22 cellular contexts compared by ENCODE assay signal in the genomic region with DNA sequence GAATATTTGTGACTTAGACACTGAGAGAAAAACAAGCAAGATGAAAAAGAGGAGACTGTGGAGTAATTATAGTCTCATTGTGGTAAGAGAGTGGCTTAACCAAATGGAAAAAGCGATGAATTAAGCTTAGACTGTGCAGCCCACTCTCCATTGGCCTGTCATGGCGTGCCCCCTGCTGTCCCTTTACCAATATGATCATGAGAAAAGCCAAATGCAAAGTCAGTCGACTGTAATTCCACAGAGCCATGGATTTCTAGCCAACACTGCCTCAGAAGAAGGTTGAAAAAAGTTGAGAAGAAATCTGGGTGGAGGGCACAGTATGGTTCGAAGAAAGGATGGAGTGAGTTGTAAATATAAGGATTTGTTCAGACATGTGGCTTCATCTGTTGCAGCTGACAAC.
DNase-seq lines count a peak whose midpoint lies in the region; ATAC-seq, FAIRE-seq and TF ChIP-seq lines count a peak whose summit lies in the region.
"Had no signal": no experiment of that assay in that cellular context is flagged by ENCODE, and none has a peak within 500 bp of the region (broad histone marks: within the 10 kb centered on the region; RNA-seq: fewer than 3 reads in every experiment).

No MANE protein-coding gene starts in this region.

- H3K9ac ChIP-seq in HepG2 (ENCODE audit: insufficient read depth, low read depth, low read length), result no peak overlapping the region
- H3K9ac ChIP-seq: parathyroid adenoma had no signal

- TF ChIP-seq EP300 in HepG2 (IDR thresholded peaks at IDR 0.05; ENCODE audit: low read depth in 2 of 2, low read length in 2 of 2), result no peak
- no peak for TF ChIP-seq EP300 in HepG2 (CRISPR knock-in tag; IDR thresholded peaks at IDR 0.05; ENCODE audit: borderline replicate concordance)

- H3K36me3 Mint-ChIP-seq in activated naive CD8-positive, alpha-beta T cell treated with anti-CD3 and anti-CD28 coated beads for 36 hours, result no peaks in the 10 kb centered on the region
- no peaks in the 10 kb centered on the region for H3K36me3 Mint-ChIP-seq in activated naive CD4-positive, alpha-beta T cell treated with anti-CD3 and anti-CD28 coated beads for 36 hours (ENCODE audit: low read depth)
- H3K36me3 Mint-ChIP-seq: CD4-positive, alpha-beta memory T cell; naive thymus-derived CD4-positive, alpha-beta T cell had no signal

- peak; percentile 43 for TF ChIP-seq CTCF in HepG2 (CRISPR knock-in tag; IDR thresholded peaks at IDR 0.05)
- no peak for TF ChIP-seq CTCF in right lobe of liver (IDR thresholded peaks at IDR 0.05)

- H3K27ac Mint-ChIP-seq in activated naive CD8-positive, alpha-beta T cell treated with anti-CD3 and anti-CD28 coated beads for 36 hours, result no peak overlapping the region
- no peak overlapping the region for H3K27ac Mint-ChIP-seq in activated naive CD4-positive, alpha-beta T cell treated with anti-CD3 and anti-CD28 coated beads for 36 hours
- H3K27ac Mint-ChIP-seq: activated T-helper 17 cell treated with anti-CD3 and anti-CD28 coated beads, Interleukin-2, amount 50 U/mL, for 72 hours; CD4-positive, alpha-beta memory T cell; GM23338; naive thymus-derived CD4-positive, alpha-beta T cell; WTC11 had no signal

- intact Hi-C loops in HepG2 (cut with micrococcal nuclease; ENCODE audit: unreplicated experiment) (loop anchor here (1.0 kb wide), 1 partner anchor 45 kb away; no protein-coding TSS in a partner anchor), right lobe of liver (cut with DNase I) (no loop called here)
- intact Hi-C loops in activated naive CD4-positive, alpha-beta T cell treated with anti-CD3 and anti-CD28 coated beads for 36 hours (cut with micrococcal nuclease), result no loop called here

- H3K27ac ChIP-seq in HepG2 (ENCODE audit: extremely low read length, insufficient read depth, low read length) (no peak overlapping the region), right lobe of liver (no peak overlapping the region)
- H3K27ac ChIP-seq: esophagus muscularis mucosa, HL-60, parathyroid adenoma, PC-9, vagina had no signal

- WGBS in HepG2 (ENCODE audit: low lambda C conversion rate), result 2% methylated on average over 4 of the region's 4 CpGs
- 30% methylated on average over 4 of the region's 4 CpGs for WGBS in right lobe of liver (ENCODE audit: insufficient coverage, low coverage, low lambda C conversion rate, missing lambda C conversion rate)

- no peaks in the 10 kb centered on the region for H4K20me1 ChIP-seq in HepG2 (ENCODE audit: insufficient read depth, low read length)

- DNase-seq in HepG2 (ENCODE audit: low spot score), result no peak
- no peak for DNase-seq in right lobe of liver
- DNase-seq in NAMALWA (ENCODE audit: low spot score), result peak; percentile 3
- DNase-seq in RPMI8226, result peak; percentile 7
- DNase-seq in activated naive CD8-positive, alpha-beta T cell treated with anti-CD3 and anti-CD28 coated beads for 36 hours, result no peak
- no peak for DNase-seq in activated naive CD4-positive, alpha-beta T cell treated with anti-CD3 and anti-CD28 coated beads for 36 hours
- DNase-seq: caudate nucleus; CD4-positive, alpha-beta memory T cell; glutamatergic neuron; KG1; naive thymus-derived CD4-positive, alpha-beta T cell; NCI-H1417 treated with DMSO at 0.1 percent for 48 hours; PC-9 had no signal

- H3K4me2 ChIP-seq in HepG2 (ENCODE audit: low read depth, low read length), result no peak overlapping the region
- H3K4me2 ChIP-seq: GM23338, PC-9 had no signal

- H2AFZ ChIP-seq in HepG2 (ENCODE audit: low read length), result no peak overlapping the region
- H2AFZ ChIP-seq: GM23338, parathyroid adenoma, PC-9 had no signal

- H3K9me3 Mint-ChIP-seq in activated naive CD8-positive, alpha-beta T cell treated with anti-CD3 and anti-CD28 coated beads for 36 hours, result peaks cover 3% of the 10 kb centered on the region
- H3K9me3 Mint-ChIP-seq in activated naive CD4-positive, alpha-beta T cell treated with anti-CD3 and anti-CD28 coated beads for 36 hours, result no peaks in the 10 kb centered on the region

- no peaks in the 10 kb centered on the region for H3K79me2 ChIP-seq in HepG2 (ENCODE audit: insufficient read depth, low read length)
- H3K79me2 ChIP-seq: parathyroid adenoma had no signal

- TF ChIP-seq POLR2A in HepG2 (IDR thresholded peaks at IDR 0.05; ENCODE audit: insufficient read depth in 1 of 2, low read depth in 2 of 2, low read length in 2 of 2) (no peak), right lobe of liver (IDR thresholded peaks at IDR 0.05) (no peak)

- no peak overlapping the region for H3K4me3 Mint-ChIP-seq in activated naive CD8-positive, alpha-beta T cell treated with anti-CD3 and anti-CD28 coated beads for 36 hours
- H3K4me3 Mint-ChIP-seq in activated naive CD4-positive, alpha-beta T cell treated with anti-CD3 and anti-CD28 coated beads for 36 hours, result no peak overlapping the region
- H3K4me3 Mint-ChIP-seq: activated T-helper 17 cell treated with anti-CD3 and anti-CD28 coated beads, Interleukin-2, amount 50 U/mL, for 72 hours; CD4-positive, alpha-beta memory T cell; GM23338; naive thymus-derived CD4-positive, alpha-beta T cell; WTC11 had no signal

- no TSS peak for BruUV-seq in HepG2 (replicated peaks; lab: Mats Ljungman, UMichigan)

- H3K4me3 ChIP-seq in HepG2 (replicated peaks in 1 of 3; ENCODE audit: insufficient read depth in 1 of 3, low read depth in 2 of 3, low read length in 3 of 3) (no peak overlapping the region), right lobe of liver (no peak overlapping the region)
- H3K4me3 ChIP-seq: esophagus muscularis mucosa, GM23338, PC-9, vagina had no signal

- in situ Hi-C loops in HepG2 (cut with HindIII; ENCODE audit: extremely low pct_ligation_motif_present, low pct_unique_long_range_greater_than_20kb), result no loop called here

- CTCF ChIA-PET in HepG2 (lab: Yijun Ruan, JAX; ENCODE audit: low intra/inter-chr PET ratio, low total read pairs), result interaction anchor here (0.7 kb wide), 1 partner anchor 46 kb away, joined by 5 read pairs; no protein-coding TSS in a partner anchor
- CTCF ChIA-PET in activated naive CD4-positive, alpha-beta T cell treated with anti-CD3 and anti-CD28 coated beads for 36 hours (lab: Charles Lee), result interaction anchor here (0.7 kb wide), 1 partner anchor 47 kb away, joined by 3 read pairs; no protein-coding TSS in a partner anchor

- H3K27me3 ChIP-seq in HepG2 (ENCODE audit: control insufficient read depth in 1 of 2, insufficient read depth in 2 of 2, low read length in 2 of 2) (no peaks in the 10 kb centered on the region), right lobe of liver (no peaks in the 10 kb centered on the region)
- H3K27me3 ChIP-seq: esophagus muscularis mucosa, vagina had no signal

- peaks cover 4% of the 10 kb centered on the region for H3K27me3 Mint-ChIP-seq in activated naive CD8-positive, alpha-beta T cell treated with anti-CD3 and anti-CD28 coated beads for 36 hours
- peaks cover 4% of the 10 kb centered on the region for H3K27me3 Mint-ChIP-seq in activated naive CD4-positive, alpha-beta T cell treated with anti-CD3 and anti-CD28 coated beads for 36 hours (ENCODE audit: low read depth)
- H3K27me3 Mint-ChIP-seq: activated T-helper 17 cell treated with anti-CD3 and anti-CD28 coated beads, Interleukin-2, amount 50 U/mL, for 72 hours had no signal

- POLR2A ChIA-PET in HepG2 (lab: Yijun Ruan, JAX), result no interaction called here

- H3K4me1 Mint-ChIP-seq in activated naive CD8-positive, alpha-beta T cell treated with anti-CD3 and anti-CD28 coated beads for 36 hours, result no peaks in the 10 kb centered on the region
- H3K4me1 Mint-ChIP-seq in activated naive CD4-positive, alpha-beta T cell treated with anti-CD3 and anti-CD28 coated beads for 36 hours (ENCODE audit: low read depth), result no peaks in the 10 kb centered on the region
- H3K4me1 Mint-ChIP-seq: activated T-helper 17 cell treated with anti-CD3 and anti-CD28 coated beads, Interleukin-2, amount 50 U/mL, for 72 hours; CD4-positive, alpha-beta memory T cell; GM23338; naive thymus-derived CD4-positive, alpha-beta T cell; WTC11 had no signal

- peak; percentile 71 for ATAC-seq in HepG2
- no peak for ATAC-seq in right lobe of liver
- no peak for ATAC-seq in GM18870 (IDR thresholded peaks at IDR 0.05; ENCODE audit: unreplicated experiment)
- no peak for ATAC-seq in HG03045 (IDR thresholded peaks at IDR 0.05; ENCODE audit: unreplicated experiment)
- ATAC-seq: activated T-helper 17 cell treated with anti-CD3 and anti-CD28 coated beads, Interleukin-2, amount 50 U/mL, for 72 hours; GM23338; naive thymus-derived CD4-positive, alpha-beta T cell; WTC11 had no signal

- H3K36me3 ChIP-seq in HepG2 (replicated peaks in 1 of 2; ENCODE audit: control insufficient read depth in 1 of 2, insufficient read depth in 2 of 2, low read length in 2 of 2) (no peaks in the 10 kb centered on the region), right lobe of liver (no peaks in the 10 kb centered on the region)
- H3K36me3 ChIP-seq: esophagus muscularis mucosa, vagina had no signal

- TF ChIP-seq RAD21 in HepG2 (CRISPR knock-in tag; IDR thresholded peaks at IDR 0.05), result no peak

- H3K9me3 ChIP-seq in HepG2 (ENCODE audit: low read length) (no peaks in the 10 kb centered on the region), right lobe of liver (no peaks in the 10 kb centered on the region)
- H3K9me3 ChIP-seq: esophagus muscularis mucosa, vagina had no signal

- FAIRE-seq in HepG2 (lab: Jason Lieb, UNC), result no peak

- no peaks in the 10 kb centered on the region for H3K4me1 ChIP-seq in HepG2 (ENCODE audit: insufficient read depth, low read length)
- H3K4me1 ChIP-seq in right lobe of liver, result no peaks in the 10 kb centered on the region
- H3K4me1 ChIP-seq: esophagus muscularis mucosa, parathyroid adenoma, vagina had no signal

TF ChIP-seq in HepG2, 621 proteins besides CTCF, POLR2A, EP300 and RAD21 (continues in another document):
- TF ChIP-seq, protein P1, sequence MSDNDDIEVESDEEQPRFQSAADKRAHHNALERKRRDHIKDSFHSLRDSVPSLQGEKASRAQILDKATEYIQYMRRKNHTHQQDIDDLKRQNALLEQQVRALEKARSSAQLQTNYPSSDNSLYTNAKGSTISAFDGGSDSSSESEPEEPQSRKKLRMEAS (IDR thresholded peaks at IDR 0.05), result no peak
- TF ChIP-seq MED1 (CRISPR knock-in tag; IDR thresholded peaks at IDR 0.05) (no peak), STAG1 (CRISPR knock-in tag; IDR thresholded peaks at IDR 0.05) (peak; percentile 55), HDAC1 (CRISPR knock-in tag; IDR thresholded peaks at IDR 0.05) (no peak)

Comparison
In these comparisons a context has a peak if more than half of its experiments do, and no peak if none do; other contexts are left out.
1. DNase-seq: peak in NAMALWA (single experiment) and RPMI8226 (single experiment); none in HepG2 (single experiment), right lobe of liver (0 of 3), activated naive CD8-positive, alpha-beta T cell treated with anti-CD3 and anti-CD28 coated beads for 36 hours (single experiment) and activated naive CD4-positive, alpha-beta T cell treated with anti-CD3 and anti-CD28 coated beads for 36 hours (single experiment).